ENCODE assay signal across 29 cellular contexts in genomic region chr10:43370671-43371215, GRCh38. TPM values are rescaled to one million over a fixed set of nuclear protein-coding genes. Genes with fewer than 3 reads are reported as not detected.
"Had no signal": no experiment of that assay in that cellular context is flagged by ENCODE, and none has a peak within 500 bp of the region (broad histone marks: within the 10 kb centered on the region; RNA-seq: fewer than 3 reads in every experiment).

No MANE protein-coding gene starts in this region.

- H3K27ac ChIP-seq: SK-N-MC, VCaP had no signal

- ATAC-seq: activated T-helper 17 cell treated with anti-CD3 and anti-CD28 coated beads, Interleukin-2, amount 50 U/mL, for 72 hours; Right ventricle myocardium inferior had no signal

- H3K4me3 ChIP-seq: K562, SK-N-MC had no signal

- FAIRE-seq: K562 had no signal

- DNase-seq: activated CD4-positive, alpha-beta memory T cell treated with anti-CD3 and anti-CD28 coated beads, Interleukin-2, amount 10 ng/mL, durations not matched to agents 7 days and 5 days; activated CD4-positive, alpha-beta T cell treated with anti-CD3 and anti-CD28 coated beads, Interleukin-2, amount 10 ng/mL, durations not matched to agents 7 days and 5 days; activated CD4-positive, CD25-positive, alpha-beta regulatory T cell; activated gamma-delta T cell; activated naive CD4-positive, alpha-beta T cell treated with anti-CD3 and anti-CD28 coated beads for 36 hours; activated T-cell treated with anti-CD3 and anti-CD28 coated beads for 4 hours; activated T-cell treated with anti-CD3 and anti-CD28 coated beads, Interleukin-2, amount 50 U/mL, for 48 hours; amygdala; Kasumi-1; NCI-H1092; NCI-H1417; NCI-H1694; NCI-H2029; NCI-H2107; NCI-H2171 treated with DMSO at 0.1 percent for 48 hours; NCI-H226; NCI-H526; NCI-H82; RPMI8226; T-helper 1 cell had no signal

RNA-seq across cellular contexts. Expression of gene FXYD4, which starts 0.7 kb away (rescaled TPM):
- total RNA-seq: activated CD4-positive, alpha-beta memory T cell treated with anti-CD3 and anti-CD28 coated beads, Interleukin-2, amount 10 ng/mL, durations not matched to agents 7 days and 5 days; activated CD4-positive, alpha-beta T cell treated with anti-CD3 and anti-CD28 coated beads, Interleukin-2, amount 10 ng/mL, durations not matched to agents 7 days and 5 days; activated CD8-positive, alpha-beta memory T cell treated with anti-CD3 and anti-CD28 coated beads for 36 hours; activated naive CD4-positive, alpha-beta T cell treated with anti-CD3 and anti-CD28 coated beads for 36 hours; activated T-helper 17 cell treated with anti-CD3 and anti-CD28 coated beads, Interleukin-2, amount 50 U/mL, for 72 hours; cardiac septum; K562; M059J; OCI-LY7; Right ventricle myocardium inferior had no signal
- polyA plus RNA-seq: K562 had no signal
